Comparison of ENCODE assay signal across 8 cellular contexts in the genomic region with DNA sequence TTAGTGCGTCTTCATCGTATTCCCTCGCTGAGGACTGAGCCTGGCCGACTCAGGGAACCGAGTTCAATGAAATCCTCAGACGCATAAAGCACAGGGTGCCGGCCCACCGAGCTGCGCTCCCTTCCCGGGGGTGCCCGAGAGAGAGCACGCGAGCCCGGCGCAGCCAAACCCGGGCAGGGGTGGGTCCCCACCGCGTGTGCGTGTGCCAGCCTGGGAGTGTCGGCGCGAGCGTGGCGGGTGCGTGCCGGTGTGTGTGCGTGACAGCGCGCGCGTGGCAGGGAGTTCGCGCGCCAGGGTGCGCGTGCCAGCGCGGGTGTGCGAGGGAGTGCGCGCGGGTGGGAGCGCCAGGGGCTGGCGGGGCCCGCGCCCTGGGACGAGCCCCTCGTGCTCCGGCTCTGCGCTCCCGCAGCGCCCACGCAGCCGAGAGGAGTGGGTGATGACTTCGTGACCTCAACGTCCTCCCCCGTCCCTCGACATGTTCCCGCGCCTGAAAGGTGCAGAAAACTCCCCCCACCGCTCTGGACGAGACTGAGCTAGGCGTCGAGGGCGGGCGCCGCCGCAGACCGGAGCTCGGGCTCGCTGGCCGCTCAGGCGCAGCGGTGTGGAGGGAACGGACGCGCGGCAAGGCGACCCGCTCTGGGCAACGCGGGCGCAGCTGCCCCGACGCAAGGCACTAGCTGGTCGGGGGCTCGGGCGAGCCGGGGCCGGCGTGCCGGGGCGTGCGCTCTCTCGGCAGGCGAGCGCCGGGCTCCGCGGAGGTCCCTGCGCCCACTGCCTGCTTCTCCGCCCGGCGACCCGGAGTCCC.
DNase-seq lines count a peak whose midpoint lies in the region; ATAC-seq and TF ChIP-seq lines count a peak whose summit lies in the region.

No MANE protein-coding gene starts in this region.

- no peaks in the 10 kb centered on the region for H3K36me3 ChIP-seq in vagina

- no peak for TF ChIP-seq POLR2A in vagina (IDR thresholded peaks at IDR 0.05)

- peak overlapping the region; percentile 51 to 66 for H3K4me3 ChIP-seq in vagina

- H3K27me3 ChIP-seq in vagina = no peaks in the 10 kb centered on the region

- ATAC-seq in GM21528 (IDR thresholded peaks at IDR 0.05; ENCODE audit: low FRiP score, unreplicated experiment) = peak; percentile 73

- H3K9me3 ChIP-seq in vagina = no peaks in the 10 kb centered on the region

- TF ChIP-seq CTCF in vagina (IDR thresholded peaks at IDR 0.05) = no peak

- H3K4me1 ChIP-seq in vagina = peaks cover 19% of the 10 kb centered on the region

- DNase-seq in ELR (ENCODE audit: low read depth) (peak; percentile 66), HuH-7.5 (ENCODE audit: low spot score) (peak; percentile 26), germinal center (ENCODE audit: low spot score) (peak; percentile 33), nucleus accumbens (lab: John Stamatoyannopoulos, UW) (peak in 49 of 56 donors; percentile 9 to 83 (median 51)), vagina (ENCODE audit: extremely low spot score in 2 of 2) (no peak), LoVo (ENCODE audit: low spot score) (no peak)
- DNase-seq in activated T-cell treated with anti-CD3 and anti-CD28 coated beads, Interleukin-2, amount 50 U/mL, for 48 hours = peak; percentile 47 to 64

- intact Hi-C loops in vagina (cut with DNase I) = loop anchor here (5.0 kb wide), 2 partner anchors 500 to 580 kb away; no protein-coding TSS in a partner anchor

- peak overlapping the region; percentile 90 for H3K27ac ChIP-seq in vagina

Comparison
In these comparisons a context has a peak if more than half of its experiments do, and no peak if none do; other contexts are left out.
1. DNase-seq: peak in ELR (single experiment), HuH-7.5 (single experiment), activated T-cell treated with anti-CD3 and anti-CD28 coated beads, Interleukin-2, amount 50 U/mL, for 48 hours (2 of 2), germinal center (single experiment) and nucleus accumbens (49 of 56); none in vagina (0 of 2) and LoVo (single experiment).